11 cellular contexts compared by ENCODE assay signal in the genomic region with DNA sequence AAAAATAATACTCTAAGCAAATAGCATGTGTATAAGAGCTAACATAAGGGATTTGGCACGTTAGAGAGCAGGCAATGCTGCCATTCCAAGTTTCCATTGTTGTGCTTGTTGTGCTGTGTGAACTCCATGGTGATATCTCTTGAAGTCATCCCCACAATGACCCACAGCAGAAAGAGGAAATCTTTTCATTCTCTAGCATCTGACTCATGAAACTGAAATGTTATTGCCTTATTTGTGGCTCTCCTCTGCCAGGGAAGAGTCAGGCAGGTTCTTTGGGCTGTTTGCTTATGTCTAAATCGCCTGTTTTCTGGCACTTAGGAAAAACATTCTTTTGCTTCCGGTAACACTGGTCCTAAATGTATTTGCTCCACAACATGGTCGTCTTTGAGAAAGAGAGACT.
A peak's percentile ranks its signal among the peaks of the same experiment; 100 is the strongest.
DNase-seq lines count a peak whose midpoint lies in the region; ATAC-seq and TF ChIP-seq lines count a peak whose summit lies in the region.
"Had no signal": no experiment of that assay in that cellular context is flagged by ENCODE, and none has a peak within 500 bp of the region (broad histone marks: within the 10 kb centered on the region; RNA-seq: fewer than 3 reads in every experiment).

No MANE protein-coding gene starts in this region.

- no peaks in the 10 kb centered on the region for H3K9me3 ChIP-seq in lower lobe of right lung
- H3K9me3 ChIP-seq: BLaER1 had no signal

- H3K4me3 ChIP-seq in lower lobe of right lung: no peak overlapping the region
- H3K4me3 ChIP-seq: BLaER1 had no signal

- no peaks in the 10 kb centered on the region for H3K27me3 ChIP-seq in lower lobe of right lung (ENCODE audit: low read depth)
- H3K27me3 ChIP-seq: BLaER1 had no signal

- intact Hi-C loops in lower lobe of right lung (cut with DNase I): no loop called here

- H3K36me3 ChIP-seq in lower lobe of right lung: no peaks in the 10 kb centered on the region
- H3K36me3 ChIP-seq: BLaER1 had no signal

- peak overlapping the region; percentile 63 for H3K27ac ChIP-seq in lower lobe of right lung
- H3K27ac ChIP-seq: BLaER1 had no signal

- no peak for TF ChIP-seq CTCF in lower lobe of right lung (IDR thresholded peaks at IDR 0.05)

- DNase-seq in A172 (ENCODE audit: low spot score): peak; percentile 90
- peak; percentile 98 for DNase-seq in LHCN-M2 (ENCODE audit: low read depth)
- DNase-seq in dermis blood vessel endothelial cell: peak; percentile 99
- no peak for DNase-seq in lower lobe of right lung
- DNase-seq in DMS79 treated with DMSO at 0.1 percent for 48 hours (lab: John Stamatoyannopoulos, UW): no peak
- no peak for DNase-seq in NCI-H82 (lab: John Stamatoyannopoulos, UW)
- no peak for DNase-seq in activated CD4-positive, alpha-beta T cell treated with anti-CD3 and anti-CD28 coated beads for 1 hour
- DNase-seq: activated T-cell treated with anti-CD3 and anti-CD28 coated beads, Interleukin-2, amount 50 U/mL, for 4 hours; OCI-M1 had no signal

- ATAC-seq in lower lobe of right lung (peak; percentile 67), HG03571 (IDR thresholded peaks at IDR 0.05; ENCODE audit: unreplicated experiment) (no peak)
- ATAC-seq: activated T-cell treated with anti-CD3 and anti-CD28 coated beads, Interleukin-2, amount 50 U/mL, for 4 hours had no signal

- H3K4me1 ChIP-seq in lower lobe of right lung: peaks cover 8% of the 10 kb centered on the region
- H3K4me1 ChIP-seq: BLaER1 had no signal

Comparison
In these comparisons a context has a peak if more than half of its experiments do, and no peak if none do; other contexts are left out.
1. DNase-seq: peak in A172 (single experiment), LHCN-M2 (single experiment) and dermis blood vessel endothelial cell (single experiment); none in lower lobe of right lung (single experiment), DMS79 treated with DMSO at 0.1 percent for 48 hours (single experiment), NCI-H82 (single experiment) and activated CD4-positive, alpha-beta T cell treated with anti-CD3 and anti-CD28 coated beads for 1 hour (single experiment).